26 cellular contexts compared by ENCODE assay signal in genomic region chr2:128796321-128796720, GRCh38.
"Had no signal": no experiment of that assay in that cellular context is flagged by ENCODE, and none has a peak within 500 bp of the region (broad histone marks: within the 10 kb centered on the region; RNA-seq: fewer than 3 reads in every experiment).

No MANE protein-coding gene starts in this region.

- H3K36me3 ChIP-seq: brain microvascular endothelial cell, WERI-Rb-1 had no signal

- H3K27ac Mint-ChIP-seq: activated B cell treated with CpG ODN at 0.5 μM for 24 hours; activated CD4-positive, alpha-beta memory T cell treated with anti-CD3 and anti-CD28 coated beads for 36 hours; activated CD4-positive, alpha-beta T cell treated with anti-CD3 and anti-CD28 coated beads, Interleukin-2, amount 10 ng/mL, durations not matched to agents 24 days and 14 days; activated CD8-positive, alpha-beta T cell treated with anti-CD3 and anti-CD28 coated beads, Interleukin-2, amount 10 ng/mL, durations not matched to agents 7 days and 5 days; activated naive CD8-positive, alpha-beta T cell; activated T-helper 17 cell treated with anti-CD3 and anti-CD28 coated beads, Interleukin-2, amount 50 U/mL, for 72 hours; T-cell; T-helper 1 cell treated with Interleukin-12 subunit alpha and Interleukin-12 subunit beta and Interleukin-4 antibody, amounts not matched to agents 30 μg/mL and 1 μg/mL, for 36 hours had no signal

- H3K36me3 Mint-ChIP-seq: activated CD4-positive, alpha-beta memory T cell treated with anti-CD3 and anti-CD28 coated beads for 36 hours; activated naive CD8-positive, alpha-beta T cell; T-cell had no signal

- FAIRE-seq: astrocyte, colon, frontal cortex had no signal

- H3K27me3 ChIP-seq: brain microvascular endothelial cell had no signal

- H3K27me3 Mint-ChIP-seq: activated CD4-positive, alpha-beta memory T cell treated with anti-CD3 and anti-CD28 coated beads for 36 hours; activated CD4-positive, alpha-beta T cell treated with anti-CD3 and anti-CD28 coated beads, Interleukin-2, amount 10 ng/mL, durations not matched to agents 24 days and 14 days; activated naive CD8-positive, alpha-beta T cell; activated T-helper 17 cell treated with anti-CD3 and anti-CD28 coated beads, Interleukin-2, amount 50 U/mL, for 72 hours; central memory CD8-positive, alpha-beta T cell had no signal

- DNase-seq: activated B cell treated with CpG ODN at 0.5 μM for 24 hours; activated CD4-positive, alpha-beta memory T cell treated with anti-CD3 and anti-CD28 coated beads for 36 hours; activated CD4-positive, alpha-beta T cell treated with anti-CD3 and anti-CD28 coated beads, Interleukin-2, amount 10 ng/mL, durations not matched to agents 24 days and 14 days; activated CD8-positive, alpha-beta T cell treated with anti-CD3 and anti-CD28 coated beads, Interleukin-2, amount 10 ng/mL, durations not matched to agents 7 days and 5 days; activated gamma-delta T cell treated with Interleukin-2 at 50 U/mL for 16 hours; activated naive CD4-positive, alpha-beta T cell treated with anti-CD3 and anti-CD28 coated beads, Interleukin-2, amount 50 U/mL, for 16 hours; activated naive CD4-positive, alpha-beta T cell treated with Interleukin-2 at 50 U/mL for 16 hours; activated T-cell treated with anti-CD3 and anti-CD28 coated beads, Interleukin-2, amount 50 U/mL, for 4 hours; amniotic stem cell; anterior cingulate cortex; brain microvascular endothelial cell; effector CD8-positive, alpha-beta T cell; foreskin fibroblast; SW 1271; T-cell; T1000; WERI-Rb-1 had no signal

- H3K4me1 Mint-ChIP-seq: activated B cell treated with CpG ODN at 0.5 μM for 24 hours; activated CD4-positive, alpha-beta T cell treated with anti-CD3 and anti-CD28 coated beads, Interleukin-2, amount 10 ng/mL, durations not matched to agents 24 days and 14 days; activated T-helper 17 cell treated with anti-CD3 and anti-CD28 coated beads, Interleukin-2, amount 50 U/mL, for 72 hours; central memory CD8-positive, alpha-beta T cell; T-cell had no signal

- H3K9me3 Mint-ChIP-seq: activated B cell treated with CpG ODN at 0.5 μM for 24 hours; activated CD4-positive, alpha-beta memory T cell treated with anti-CD3 and anti-CD28 coated beads for 36 hours; activated CD4-positive, alpha-beta T cell treated with anti-CD3 and anti-CD28 coated beads, Interleukin-2, amount 10 ng/mL, durations not matched to agents 24 days and 14 days; activated T-cell treated with anti-CD3 and anti-CD28 coated beads, Interleukin-2, amount 50 U/mL, for 4 hours; activated T-helper 17 cell treated with anti-CD3 and anti-CD28 coated beads, Interleukin-2, amount 50 U/mL, for 72 hours; T-cell; T-helper 1 cell treated with Interleukin-12 subunit alpha and Interleukin-12 subunit beta and Interleukin-4 antibody, amounts not matched to agents 30 μg/mL and 1 μg/mL, for 36 hours had no signal

- H3K27ac ChIP-seq: brain microvascular endothelial cell, WERI-Rb-1 had no signal

- ATAC-seq: activated CD4-positive, CD25-positive, alpha-beta regulatory T cell treated with anti-CD3 and anti-CD28 coated beads, Interleukin-2, amount 50 U/mL, for 24 hours; activated CD8-positive, alpha-beta T cell treated with anti-CD3 and anti-CD28 coated beads, Interleukin-2, amount 10 ng/mL, durations not matched to agents 7 days and 5 days; activated T-cell treated with anti-CD3 and anti-CD28 coated beads, Interleukin-2, amount 50 U/mL, for 4 hours; activated T-helper 17 cell treated with anti-CD3 and anti-CD28 coated beads, Interleukin-2, amount 50 U/mL, for 72 hours; esophagus mucosa; T-cell had no signal

- H3K4me3 Mint-ChIP-seq: activated B cell treated with CpG ODN at 0.5 μM for 24 hours; activated CD4-positive, alpha-beta memory T cell treated with anti-CD3 and anti-CD28 coated beads for 36 hours; activated CD4-positive, alpha-beta T cell treated with anti-CD3 and anti-CD28 coated beads, Interleukin-2, amount 10 ng/mL, durations not matched to agents 24 days and 14 days; activated CD8-positive, alpha-beta T cell treated with anti-CD3 and anti-CD28 coated beads, Interleukin-2, amount 10 ng/mL, durations not matched to agents 7 days and 5 days; activated naive CD8-positive, alpha-beta T cell; activated T-cell treated with anti-CD3 and anti-CD28 coated beads, Interleukin-2, amount 50 U/mL, for 4 hours; activated T-helper 17 cell treated with anti-CD3 and anti-CD28 coated beads, Interleukin-2, amount 50 U/mL, for 72 hours; central memory CD8-positive, alpha-beta T cell; T-cell; T-helper 1 cell treated with Interleukin-12 subunit alpha and Interleukin-12 subunit beta and Interleukin-4 antibody, amounts not matched to agents 30 μg/mL and 1 μg/mL, for 36 hours had no signal
